In the genomic region with DNA sequence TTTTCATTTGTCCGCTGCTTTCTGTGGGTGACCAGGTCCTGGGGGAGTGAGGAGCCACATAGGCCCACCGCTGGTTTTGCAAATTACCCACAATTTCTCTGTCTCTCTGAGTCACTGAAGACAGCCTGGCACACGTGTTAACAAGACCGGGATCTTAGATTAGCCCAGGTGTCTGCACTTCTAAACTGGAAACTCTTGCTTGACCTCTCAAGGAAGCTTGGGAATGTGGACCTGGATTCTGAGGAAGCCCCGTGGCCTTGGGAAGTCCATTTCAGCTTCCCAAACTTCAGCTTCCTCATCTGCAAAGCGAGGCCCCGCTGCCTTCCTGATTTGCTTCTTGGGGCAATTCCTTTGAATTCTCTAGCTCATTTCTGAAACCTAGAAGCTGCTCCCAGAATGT, we compare ENCODE assay signal across 25 cellular contexts.
DNase-seq lines count a peak whose midpoint lies in the region; ATAC-seq and TF ChIP-seq lines count a peak whose summit lies in the region.
"Had no signal": no experiment of that assay in that cellular context is flagged by ENCODE, and none has a peak within 500 bp of the region (broad histone marks: within the 10 kb centered on the region; RNA-seq: fewer than 3 reads in every experiment).

No MANE protein-coding gene starts in this region.

- peak overlapping the region; percentile 42 for H3K27ac Mint-ChIP-seq in T-helper 2 cell treated with Interferon-gamma antibody and Interleukin-4, amounts not matched to agents 5 μg/mL and 100 μg/mL, for 36 hours
- H3K27ac Mint-ChIP-seq in T-cell (peak overlapping the region; percentile 65 to 100), neural crest cell (ENCODE audit: unreplicated experiment) (peak overlapping the region; percentile 19)
- H3K27ac Mint-ChIP-seq in activated naive CD8-positive, alpha-beta T cell treated with anti-CD3 and anti-CD28 coated beads, Interleukin-2, amount 50 U/mL, for 24 hours: peak overlapping the region; percentile 53
- H3K27ac Mint-ChIP-seq: dendritic cell treated with granulocyte-macrophage colony-stimulating factor and Interleukin-4, amounts not matched to agents 40 ng/mL and 50 ng/mL, for 4 days; progenitor cell of endocrine pancreas had no signal

- no peak for TF ChIP-seq CTCF in neural crest cell (conservative IDR thresholded peaks at IDR 0.05)

- no peak for DNase-seq in T-helper 2 cell treated with Interferon-gamma antibody and Interleukin-4, amounts not matched to agents 5 μg/mL and 100 μg/mL, for 36 hours (ENCODE audit: low spot score)
- DNase-seq in T-helper 2 cell (no peak), T-cell (no peak), neural crest cell (ENCODE audit: low read depth, low spot score) (no peak), NCI-H1694 treated with DMSO at 0.1 percent for 48 hours (lab: John Stamatoyannopoulos, UW) (no peak), NCI-H2227 (lab: John Stamatoyannopoulos, UW; ENCODE audit: unreplicated experiment) (no peak)
- DNase-seq in activated naive CD8-positive, alpha-beta T cell treated with anti-CD3 and anti-CD28 coated beads, Interleukin-2, amount 50 U/mL, for 24 hours: no peak
- DNase-seq: 8988T; activated CD4-positive, CD25-positive, alpha-beta regulatory T cell; activated gamma-delta T cell; DMS53; GF-D8; KBM-7; kidney glomerular epithelial cell; lower lobe of right lung; MG63; NCI-H1417; NCI-H446; NCI-H82; SK-N-SH; stimulated activated CD4-positive, alpha-beta T cell treated with anti-CD3 and anti-CD28 coated beads, Interleukin-15, amount 100 ng/mL, for 24 hours; T1000 had no signal

- ATAC-seq in T-cell (replicated peaks in 1 of 4): no peak
- ATAC-seq in activated naive CD8-positive, alpha-beta T cell treated with anti-CD3 and anti-CD28 coated beads, Interleukin-2, amount 50 U/mL, for 24 hours: no peak
- no peak for ATAC-seq in GM18858 (IDR thresholded peaks at IDR 0.05; ENCODE audit: unreplicated experiment)
- ATAC-seq: lower lobe of right lung had no signal

- H3K27me3 Mint-ChIP-seq in T-helper 2 cell treated with Interferon-gamma antibody and Interleukin-4, amounts not matched to agents 5 μg/mL and 100 μg/mL, for 36 hours (ENCODE audit: low read depth): no peaks in the 10 kb centered on the region
- H3K27me3 Mint-ChIP-seq in T-cell (no peaks in the 10 kb centered on the region), neural crest cell (ENCODE audit: low read depth) (no peaks in the 10 kb centered on the region)
- peaks cover 2% of the 10 kb centered on the region for H3K27me3 Mint-ChIP-seq in activated naive CD8-positive, alpha-beta T cell treated with anti-CD3 and anti-CD28 coated beads, Interleukin-2, amount 50 U/mL, for 24 hours
- H3K27me3 Mint-ChIP-seq: progenitor cell of endocrine pancreas had no signal

- H3K9me3 Mint-ChIP-seq in T-helper 2 cell treated with Interferon-gamma antibody and Interleukin-4, amounts not matched to agents 5 μg/mL and 100 μg/mL, for 36 hours: no peaks in the 10 kb centered on the region
- H3K9me3 Mint-ChIP-seq in T-cell (no peaks in the 10 kb centered on the region), neural crest cell (no peaks in the 10 kb centered on the region)
- no peaks in the 10 kb centered on the region for H3K9me3 Mint-ChIP-seq in activated naive CD8-positive, alpha-beta T cell treated with anti-CD3 and anti-CD28 coated beads, Interleukin-2, amount 50 U/mL, for 24 hours
- H3K9me3 Mint-ChIP-seq: dendritic cell treated with granulocyte-macrophage colony-stimulating factor and Interleukin-4, amounts not matched to agents 40 ng/mL and 50 ng/mL, for 4 days had no signal

- POLR2A ChIA-PET in T-cell (lab: Charles Lee): no interaction called here

- peak overlapping the region; percentile 64 for H3K4me3 Mint-ChIP-seq in T-helper 2 cell treated with Interferon-gamma antibody and Interleukin-4, amounts not matched to agents 5 μg/mL and 100 μg/mL, for 36 hours
- peak overlapping the region; percentile 45 to 90 (median 55) for H3K4me3 Mint-ChIP-seq in T-cell
- no peak overlapping the region for H3K4me3 Mint-ChIP-seq in activated naive CD8-positive, alpha-beta T cell treated with anti-CD3 and anti-CD28 coated beads, Interleukin-2, amount 50 U/mL, for 24 hours
- no peak overlapping the region for H3K4me3 Mint-ChIP-seq in neural crest cell

- CTCF ChIA-PET in T-cell (lab: Charles Lee): no interaction called here

- peaks cover 2% of the 10 kb centered on the region for H3K36me3 Mint-ChIP-seq in T-helper 2 cell treated with Interferon-gamma antibody and Interleukin-4, amounts not matched to agents 5 μg/mL and 100 μg/mL, for 36 hours (ENCODE audit: low read depth)
- H3K36me3 Mint-ChIP-seq in T-cell: no peaks in the 10 kb centered on the region
- H3K36me3 Mint-ChIP-seq in activated naive CD8-positive, alpha-beta T cell treated with anti-CD3 and anti-CD28 coated beads, Interleukin-2, amount 50 U/mL, for 24 hours (ENCODE audit: low read depth): no peaks in the 10 kb centered on the region
- no peaks in the 10 kb centered on the region for H3K36me3 Mint-ChIP-seq in neural crest cell (ENCODE audit: low read depth)

- peaks cover 79% of the 10 kb centered on the region for H3K4me1 Mint-ChIP-seq in T-helper 2 cell treated with Interferon-gamma antibody and Interleukin-4, amounts not matched to agents 5 μg/mL and 100 μg/mL, for 36 hours (ENCODE audit: low read depth)
- H3K4me1 Mint-ChIP-seq in T-cell (peaks cover 89 to 93% (median 90%) of the 10 kb centered on the region in 3 donors), neural crest cell (peaks cover 5% of the 10 kb centered on the region)
- peaks cover 93% of the 10 kb centered on the region for H3K4me1 Mint-ChIP-seq in activated naive CD8-positive, alpha-beta T cell treated with anti-CD3 and anti-CD28 coated beads, Interleukin-2, amount 50 U/mL, for 24 hours

Comparison
In these comparisons a context has a peak if more than half of its experiments do, and no peak if none do; other contexts are left out.
1. H3K27ac Mint-ChIP-seq: peak in every context shown above with its lines; median percentile 82 in T-cell; 53 in activated naive CD8-positive, alpha-beta T cell treated with anti-CD3 and anti-CD28 coated beads, Interleukin-2, amount 50 U/mL, for 24 hours; 42 in T-helper 2 cell treated with Interferon-gamma antibody and Interleukin-4, amounts not matched to agents 5 μg/mL and 100 μg/mL, for 36 hours; 19 in neural crest cell.
2. H3K4me3 Mint-ChIP-seq: peak in T-helper 2 cell treated with Interferon-gamma antibody and Interleukin-4, amounts not matched to agents 5 μg/mL and 100 μg/mL, for 36 hours (single experiment) and T-cell (3 of 3); none in activated naive CD8-positive, alpha-beta T cell treated with anti-CD3 and anti-CD28 coated beads, Interleukin-2, amount 50 U/mL, for 24 hours (single experiment) and neural crest cell (single experiment).